ENCODE assay signal across 9 cellular contexts in genomic region chr6:92962846-92963245, GRCh38.
"Had no signal": no experiment of that assay in that cellular context is flagged by ENCODE, and none has a peak within 500 bp of the region (broad histone marks: within the 10 kb centered on the region; RNA-seq: fewer than 3 reads in every experiment).

No MANE protein-coding gene starts in this region.

- DNase-seq: GM23248, GOT3, H7, HFFc6, IMR-90, KG1 had no signal

- H3K4me3 ChIP-seq: GM23248, HAP-1, K562 had no signal

- ATAC-seq: HCT116, K562 had no signal

- H3K4me3 Mint-ChIP-seq: HFFc6 had no signal

- H3K27ac Mint-ChIP-seq: HFFc6 had no signal
